ENCODE assay signal across 17 cellular contexts in the genomic region with DNA sequence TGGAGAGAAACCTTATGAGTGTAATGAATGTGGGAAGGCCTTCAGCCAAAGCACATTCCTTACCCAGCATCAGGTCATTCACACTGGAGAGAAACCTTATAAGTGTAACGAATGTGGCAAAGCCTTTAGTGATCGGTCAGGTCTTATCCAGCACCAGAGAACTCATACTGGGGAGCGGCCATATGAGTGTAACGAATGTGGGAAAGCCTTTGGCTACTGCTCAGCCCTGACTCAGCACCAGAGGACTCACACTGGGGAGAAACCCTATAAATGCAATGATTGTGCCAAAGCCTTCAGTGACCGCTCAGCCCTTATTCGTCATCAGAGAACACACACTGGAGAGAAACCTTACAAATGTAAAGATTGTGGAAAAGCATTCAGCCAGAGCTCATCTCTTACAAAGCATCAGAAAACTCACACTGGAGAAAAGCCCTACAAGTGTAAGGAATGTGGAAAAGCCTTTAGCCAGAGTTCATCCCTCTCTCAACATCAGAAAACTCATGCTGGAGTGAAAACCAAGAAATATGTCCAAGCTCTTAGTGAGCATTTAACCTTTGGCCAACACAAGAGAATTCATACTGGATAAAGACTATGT. TPM values are rescaled to one million over a fixed set of nuclear protein-coding genes. Genes with fewer than 3 reads are reported as not detected.
DNase-seq lines count a peak whose midpoint lies in the region; ATAC-seq and TF ChIP-seq lines count a peak whose summit lies in the region.
"Had no signal": no experiment of that assay in that cellular context is flagged by ENCODE, and none has a peak within 500 bp of the region (broad histone marks: within the 10 kb centered on the region; RNA-seq: fewer than 3 reads in every experiment).

No MANE protein-coding gene starts in this region.

- H4K20me1 ChIP-seq in mammary epithelial cell (ENCODE audit: insufficient read depth, low read length): no peaks in the 10 kb centered on the region

- H2AFZ ChIP-seq in mammary epithelial cell (ENCODE audit: low read depth, low read length): no peak overlapping the region
- H2AFZ ChIP-seq: GM23338 had no signal

- 95% methylated on average over 6 of the region's 6 CpGs for WGBS in mammary epithelial cell (ENCODE audit: low coverage, missing lambda C conversion rate)
- 97 to 98% methylated on average over 6 of the region's 6 CpGs for WGBS in aorta, 2 donors

- H3K4me1 Mint-ChIP-seq in MCF 10A (ENCODE audit: insufficient read depth, unreplicated experiment): no peaks in the 10 kb centered on the region
- H3K4me1 Mint-ChIP-seq: CD14-positive monocyte, GM23338 had no signal

- H3K4me3 Mint-ChIP-seq in MCF 10A (ENCODE audit: unreplicated experiment): no peak overlapping the region
- H3K4me3 Mint-ChIP-seq: CD14-positive monocyte, GM23338 had no signal

- no peaks in the 10 kb centered on the region for H3K27me3 ChIP-seq in mammary epithelial cell (ENCODE audit: insufficient read depth, low read length)
- H3K27me3 ChIP-seq in iPS-20b (ENCODE audit: insufficient read depth, low read length): no peaks in the 10 kb centered on the region
- H3K27me3 ChIP-seq in aorta (ENCODE audit: control insufficient read depth in 1 of 2, insufficient read depth in 2 of 2, low read length in 1 of 2): peaks cover 0 to 2% of the 10 kb centered on the region in 2 donors

- CTCF ChIA-PET in MCF 10A (lab: Yijun Ruan, JAX): interaction anchor here (0.5 to 10.2 kb wide), 2 partner anchors 16 to 155 kb away, joined by 4 to 97 read pairs; no protein-coding TSS in a partner anchor
- CTCF ChIA-PET in mammary epithelial cell (lab: Charles Lee; ENCODE audit: low non-redundant PET): no interaction called here

- H3K9ac ChIP-seq in mammary epithelial cell (ENCODE audit: insufficient read depth, low read length): no peak overlapping the region
- H3K9ac ChIP-seq in iPS-20b (ENCODE audit: low read depth, low read length): no peak overlapping the region

- H3K27ac Mint-ChIP-seq in MCF 10A (ENCODE audit: low read depth, unreplicated experiment): no peak overlapping the region
- H3K27ac Mint-ChIP-seq: CD14-positive monocyte, GM23338 had no signal

- peaks cover 12% of the 10 kb centered on the region for H3K36me3 ChIP-seq in mammary epithelial cell (ENCODE audit: insufficient read depth, low read length)
- H3K36me3 ChIP-seq in iPS-20b (ENCODE audit: insufficient read depth, low read depth, low read length): peaks cover 94% of the 10 kb centered on the region
- peaks cover 32 to 46% of the 10 kb centered on the region in 2 donors for H3K36me3 ChIP-seq in aorta (ENCODE audit: control insufficient read depth in 1 of 2, insufficient read depth in 2 of 2, low read length in 1 of 2)

- POLR2A ChIA-PET in MCF 10A (lab: Yijun Ruan, JAX): no interaction called here

- no peaks in the 10 kb centered on the region for H3K79me2 ChIP-seq in mammary epithelial cell (ENCODE audit: insufficient read depth, low read length)

- TF ChIP-seq CTCF in MCF 10A (IDR thresholded peaks at IDR 0.05; ENCODE audit: unreplicated experiment) (no peak), mammary epithelial cell (conservative IDR thresholded peaks at IDR 0.05 in 1 of 2, IDR thresholded peaks at IDR 0.05 in 1 of 2; ENCODE audit: extremely low read depth in 1 of 2, insufficient read depth in 1 of 2, low read depth in 1 of 2, low read length in 2 of 2) (no peak)

- intact Hi-C loops in MCF 10A (cut with micrococcal nuclease): no loop called here
- intact Hi-C loops in mammary epithelial cell (cut with micrococcal nuclease): no loop called here
- intact Hi-C loops in aorta (cut with DNase I): no loop called here

- H3K27me3 Mint-ChIP-seq in MCF 10A (ENCODE audit: insufficient read depth, unreplicated experiment): no peaks in the 10 kb centered on the region

- in situ Hi-C loops in mammary epithelial cell (cut with MboI; ENCODE audit: low sequenced_read_pairs in 2 of 2): no loop called here

- H3K36me3 Mint-ChIP-seq in MCF 10A (ENCODE audit: insufficient read depth, unreplicated experiment): peaks cover 79% of the 10 kb centered on the region

- dilution Hi-C loops in mammary epithelial cell (cut with HindIII; ENCODE audit: low sequenced_read_pairs): no loop called here

- no peak overlapping the region for H3K27ac ChIP-seq in mammary epithelial cell (ENCODE audit: insufficient read depth, low read depth, low read length)
- no peak overlapping the region for H3K27ac ChIP-seq in iPS-20b (ENCODE audit: low read length)
- H3K27ac ChIP-seq in aorta (ENCODE audit: low read depth in 1 of 2, low read length in 2 of 2): no peak overlapping the region

- H3K4me1 ChIP-seq in mammary epithelial cell (ENCODE audit: insufficient read depth, low read length): no peaks in the 10 kb centered on the region
- H3K4me1 ChIP-seq in iPS-20b (ENCODE audit: insufficient read depth, low read length): no peaks in the 10 kb centered on the region
- H3K4me1 ChIP-seq in aorta (ENCODE audit: control insufficient read depth in 1 of 2, insufficient read depth in 2 of 2, low read length in 2 of 2): no peaks in the 10 kb centered on the region

- peaks cover 52% of the 10 kb centered on the region for H3K9me3 Mint-ChIP-seq in MCF 10A (ENCODE audit: unreplicated experiment)

- H3K4me2 ChIP-seq in mammary epithelial cell (ENCODE audit: insufficient read depth, low read depth, low read length): no peak overlapping the region
- H3K4me2 ChIP-seq: GM23338 had no signal

- ATAC-seq in aorta (ENCODE audit: low FRiP score): no peak
- ATAC-seq: GM23338 had no signal

- DNase-seq in MCF 10A (ENCODE audit: unreplicated experiment) (peak; percentile 4), mammary epithelial cell (no peak), amniotic epithelial cell (ENCODE audit: low read depth) (peak; percentile 2), aorta (no peak), cortex of kidney (lab: John Stamatoyannopoulos, UW) (no peak)
- DNase-seq in effector CD4-positive, alpha-beta T cell: no peak
- DNase-seq: IMR-90; Kasumi-1; NCI-H1105; NCI-H1694; NCI-H526 treated with DMSO at 0.1 percent for 48 hours; NK-92 treated with Interleukin-12 subunit alpha and Interleukin-12 subunit beta, amount 100 ng/mL, for 24 hours; RPMI8226; SIG-M5 had no signal

- peaks cover 89% of the 10 kb centered on the region for H3K9me3 ChIP-seq in mammary epithelial cell (replicated peaks; ENCODE audit: insufficient read depth, low read length)
- H3K9me3 ChIP-seq in iPS-20b (ENCODE audit: insufficient read depth, low read depth, low read length): peaks cover 98% of the 10 kb centered on the region
- peaks cover 35% of the 10 kb centered on the region for H3K9me3 ChIP-seq in aorta (ENCODE audit: control insufficient read depth, low read length)

- H3K4me3 ChIP-seq in mammary epithelial cell (replicated peaks in 1 of 3; ENCODE audit: insufficient read depth in 1 of 3, low read depth in 2 of 3, low read length in 3 of 3) (no peak overlapping the region), iPS-20b (ENCODE audit: low read length) (peak overlapping the region; percentile 18; the same call in 1 of the 2 replicates), aorta (ENCODE audit: low read length in 2 of 2) (no peak overlapping the region)
- H3K4me3 ChIP-seq: GM23338 had no signal

- BruUV-seq in MCF 10A (replicated peaks; lab: Mats Ljungman, UMichigan) (no TSS peak), mammary epithelial cell (replicated peaks; lab: Mats Ljungman, UMichigan) (no TSS peak)

RNA-seq across cellular contexts. Expression of gene ZNF892, which starts 7.8 kb away (rescaled TPM):
- total RNA-seq in MCF 10A (2022) (10.2 and 10.3 TPM in 2 replicates), mammary epithelial cell (10 to 100 TPM in 1 of 2 donors, 1 to 10 TPM in 1; 4.8 to 12.0 TPM), aorta (1 to 10 TPM; 4.3 to 8.3 TPM)
- polyA plus RNA-seq in mammary epithelial cell (1.8 TPM), aorta (under 1 TPM in 1 of 2 donors, not detected in 1; 0.64 TPM)
- polyA minus RNA-seq in mammary epithelial cell: 3.9 TPM

RNA-seq across cellular contexts. Expression of gene ZNF2, which starts 49.5 kb away (rescaled TPM):
- total RNA-seq in MCF 10A (2022) (4.1 and 4.4 TPM in 2 replicates), mammary epithelial cell (1 to 10 TPM; 4.3 to 8.8 TPM), aorta (1 to 10 TPM; 3.1 to 5.9 TPM)
- polyA plus RNA-seq in mammary epithelial cell (3.3 TPM), aorta (1 to 10 TPM; 1.3 to 2.3 TPM)
- polyA minus RNA-seq in mammary epithelial cell: 2.8 TPM

RNA-seq across cellular contexts. Expression of gene ZNF514, which starts 55.5 kb away (rescaled TPM):
- 6.3 and 9.6 TPM in 2 replicates for total RNA-seq in MCF 10A (2022)
- 10 to 100 TPM; 12.4 to 14.5 TPM for total RNA-seq in mammary epithelial cell
- polyA plus RNA-seq in mammary epithelial cell: 4.4 TPM
- not detected for polyA minus RNA-seq in mammary epithelial cell
- total RNA-seq in aorta: 10 to 100 TPM; 13.9 to 30.7 TPM
- polyA plus RNA-seq in aorta: 10 to 100 TPM in 1 of 2 donors, 1 to 10 TPM in 1; 7.6 to 16.9 TPM

RNA-seq across cellular contexts. Expression of gene PROM2, which starts 59.1 kb away (rescaled TPM):
- total RNA-seq in MCF 10A (2022): 2.6 and 2.8 TPM in 2 replicates
- 10 to 100 TPM; 27.3 to 73.5 TPM for total RNA-seq in mammary epithelial cell
- 48.8 TPM for polyA plus RNA-seq in mammary epithelial cell
- polyA minus RNA-seq in mammary epithelial cell: 88.2 TPM
- 1 to 10 TPM; 1.4 to 2.8 TPM for total RNA-seq in aorta
- polyA plus RNA-seq in aorta: 1 to 10 TPM in 1 of 2 donors, not detected in 1; 1.4 TPM
- total RNA-seq: IMR-90 had no signal
- polyA plus RNA-seq: CD14-positive monocyte had no signal

Comparison
In these comparisons a context has a peak if more than half of its experiments do, and no peak if none do; other contexts are left out.
1. DNase-seq: peak in MCF 10A (single experiment) and amniotic epithelial cell (single experiment); none in mammary epithelial cell (single experiment), aorta (0 of 2), effector CD4-positive, alpha-beta T cell (single experiment) and cortex of kidney (single experiment).